In the genomic region with DNA sequence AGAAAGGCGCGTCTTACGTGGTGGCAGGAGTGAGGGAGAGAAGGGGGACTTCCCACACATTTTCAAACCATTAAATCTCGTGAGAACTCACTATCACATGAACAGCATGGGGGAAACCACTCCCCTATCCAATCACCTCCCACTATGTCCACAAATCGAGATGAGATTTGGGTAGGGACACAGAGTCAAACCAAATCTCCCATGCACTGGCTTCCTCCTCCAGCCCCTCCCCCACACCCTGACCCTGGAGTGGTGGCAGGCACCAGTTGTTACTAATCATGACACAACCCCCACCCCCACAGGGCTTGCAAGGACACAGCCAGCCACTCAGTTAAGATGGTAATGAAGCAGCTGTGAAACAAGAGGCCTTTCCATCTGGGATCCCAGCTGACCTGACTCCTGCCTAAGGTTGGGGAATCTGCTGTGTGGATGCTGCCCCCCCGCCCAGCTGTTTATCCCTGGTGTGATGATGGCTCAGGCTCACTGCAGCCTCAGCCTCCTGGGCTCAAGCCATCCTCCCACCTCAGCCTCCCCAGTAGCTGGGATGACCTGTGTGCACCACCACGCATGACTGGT, we compare ENCODE assay signal across 14 cellular contexts.
DNase-seq lines count a peak whose midpoint lies in the region; ATAC-seq and TF ChIP-seq lines count a peak whose summit lies in the region.
"Had no signal": no experiment of that assay in that cellular context is flagged by ENCODE, and none has a peak within 500 bp of the region (broad histone marks: within the 10 kb centered on the region; RNA-seq: fewer than 3 reads in every experiment).

No MANE protein-coding gene starts in this region.

- H3K4me3 Mint-ChIP-seq in stimulated activated naive B cell treated with anti-CD40 and anti-IgM and Interleukin-4, amounts not matched to agents 10 μg/mL and 1 μg/mL and 100 μg/mL, for 72 hours = no peak overlapping the region
- H3K4me3 Mint-ChIP-seq: B cell had no signal

- no peak overlapping the region for H3K4me3 ChIP-seq in fibroblast of mammary gland (ENCODE audit: control insufficient read depth, low read depth, low read length)
- H3K4me3 ChIP-seq: thoracic aorta had no signal

- ATAC-seq in stimulated activated naive B cell treated with anti-CD40 and anti-IgM and Interleukin-4, amounts not matched to agents 10 μg/mL and 1 μg/mL and 100 μg/mL, for 72 hours (replicated peaks) = peak; percentile 53 to 56
- ATAC-seq in GM19463 (IDR thresholded peaks at IDR 0.05; ENCODE audit: unreplicated experiment) = no peak
- ATAC-seq in GM18909 (IDR thresholded peaks at IDR 0.05; ENCODE audit: poor library complexity, unreplicated experiment) = no peak
- ATAC-seq: left colon had no signal

- TF ChIP-seq CTCF in fibroblast of mammary gland (conservative IDR thresholded peaks at IDR 0.05; ENCODE audit: control insufficient read depth, insufficient read depth, low read depth, low read length) = no peak

- H3K9me3 Mint-ChIP-seq in stimulated activated naive B cell treated with anti-CD40 and anti-IgM and Interleukin-4, amounts not matched to agents 10 μg/mL and 1 μg/mL and 100 μg/mL, for 72 hours = peaks cover 0 to 2% of the 10 kb centered on the region in 2 donors

- DNase-seq in stimulated activated CD4-positive, alpha-beta T cell treated with anti-CD3 and anti-CD28 coated beads, Interleukin-15, amount 100 ng/mL, for 48 hours (ENCODE audit: low read depth in 2 of 2) = peak; percentile 5 to 10
- DNase-seq in stimulated activated CD4-positive, alpha-beta T cell treated with anti-CD3 and anti-CD28 coated beads, Interleukin-2, amount 100 ng/mL, for 48 hours = no peak
- DNase-seq in NCI-H82 (lab: John Stamatoyannopoulos, UW) (peak; percentile 99), fibroblast of mammary gland (ENCODE audit: low read depth) (peak; percentile 25), DMS114 treated with DMSO at 0.1 percent for 48 hours (lab: John Stamatoyannopoulos, UW; ENCODE audit: unreplicated experiment) (no peak)
- DNase-seq in stimulated activated naive B cell treated with anti-CD40 and anti-IgM and Interleukin-4, amounts not matched to agents 10 μg/mL and 1 μg/mL and 100 μg/mL, for 72 hours = no peak
- DNase-seq: amniotic stem cell, DND-41, left colon had no signal

- no peaks in the 10 kb centered on the region for H3K36me3 Mint-ChIP-seq in stimulated activated naive B cell treated with anti-CD40 and anti-IgM and Interleukin-4, amounts not matched to agents 10 μg/mL and 1 μg/mL and 100 μg/mL, for 72 hours

- peaks cover 1 to 9% of the 10 kb centered on the region in 2 donors for H3K4me1 Mint-ChIP-seq in stimulated activated naive B cell treated with anti-CD40 and anti-IgM and Interleukin-4, amounts not matched to agents 10 μg/mL and 1 μg/mL and 100 μg/mL, for 72 hours
- H3K4me1 Mint-ChIP-seq: B cell had no signal

- H3K27me3 Mint-ChIP-seq in stimulated activated naive B cell treated with anti-CD40 and anti-IgM and Interleukin-4, amounts not matched to agents 10 μg/mL and 1 μg/mL and 100 μg/mL, for 72 hours = peaks cover 16 to 37% of the 10 kb centered on the region in 2 donors

- H3K27ac Mint-ChIP-seq in stimulated activated naive B cell treated with anti-CD40 and anti-IgM and Interleukin-4, amounts not matched to agents 10 μg/mL and 1 μg/mL and 100 μg/mL, for 72 hours = no peak overlapping the region
- H3K27ac Mint-ChIP-seq: B cell, progenitor cell of endocrine pancreas had no signal

Comparison
In these comparisons a context has a peak if more than half of its experiments do, and no peak if none do; other contexts are left out.
1. DNase-seq: peak in stimulated activated CD4-positive, alpha-beta T cell treated with anti-CD3 and anti-CD28 coated beads, Interleukin-15, amount 100 ng/mL, for 48 hours (2 of 2), NCI-H82 (single experiment) and fibroblast of mammary gland (single experiment); none in stimulated activated CD4-positive, alpha-beta T cell treated with anti-CD3 and anti-CD28 coated beads, Interleukin-2, amount 100 ng/mL, for 48 hours (0 of 2), stimulated activated naive B cell treated with anti-CD40 and anti-IgM and Interleukin-4, amounts not matched to agents 10 μg/mL and 1 μg/mL and 100 μg/mL, for 72 hours (single experiment) and DMS114 treated with DMSO at 0.1 percent for 48 hours (single experiment).
2. ATAC-seq: peak in stimulated activated naive B cell treated with anti-CD40 and anti-IgM and Interleukin-4, amounts not matched to agents 10 μg/mL and 1 μg/mL and 100 μg/mL, for 72 hours (2 of 2); none in GM19463 (single experiment) and GM18909 (single experiment).